ENCODE assay signal across 13 cellular contexts in the genomic region with DNA sequence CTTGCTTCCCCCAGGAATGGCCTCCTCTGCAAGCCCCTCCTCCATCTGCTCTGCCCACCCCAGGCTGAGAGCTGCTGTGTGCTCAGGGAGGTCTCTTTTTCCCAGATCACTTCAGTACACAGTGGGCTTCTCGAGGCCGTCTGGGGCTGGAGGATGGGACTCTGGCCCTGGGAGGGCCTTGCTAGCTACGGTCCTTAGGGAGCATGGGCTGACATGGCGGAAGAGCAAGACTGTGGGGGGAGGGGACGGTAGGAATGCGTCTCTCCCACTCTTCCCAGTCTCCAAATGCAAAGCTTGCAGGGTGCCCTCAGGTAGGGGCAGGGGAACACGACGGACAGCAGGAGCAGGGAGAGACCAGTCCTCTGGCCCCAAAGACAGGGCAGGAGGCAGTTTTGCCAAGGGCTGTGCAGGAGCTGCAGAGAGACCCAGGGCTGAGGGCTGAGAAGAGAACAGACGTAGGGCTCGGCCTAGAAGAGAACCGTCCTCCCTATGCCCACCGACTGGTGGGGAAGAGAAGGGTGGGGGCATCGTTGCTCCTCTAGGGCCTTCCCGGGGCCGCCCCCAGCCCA. TPM values are rescaled to one million over a fixed set of nuclear protein-coding genes. Genes with fewer than 3 reads are reported as not detected.
A peak's percentile ranks its signal among the peaks of the same experiment; 100 is the strongest.
DNase-seq lines count a peak whose midpoint lies in the region; ATAC-seq and TF ChIP-seq lines count a peak whose summit lies in the region.
"Not testable (repeated sequence)": the region's sequence is repeated elsewhere in the genome, so short reads cannot be mapped to it uniquely, and the experiment has no call there.
"Had no signal": no experiment of that assay in that cellular context is flagged by ENCODE, and none has a peak within 500 bp of the region (broad histone marks: within the 10 kb centered on the region; RNA-seq: fewer than 3 reads in every experiment).

No MANE protein-coding gene starts in this region.

- CTCF ChIA-PET in activated CD8-positive, alpha-beta T cell treated with anti-CD3 and anti-CD28 coated beads, Interleukin-2, amount 10 ng/mL, durations not matched to agents 7 days and 5 days (lab: Charles Lee) = not testable (repeated sequence)

- peak in 1 of 2 experiments; percentile 22 for DNase-seq in HAP-1 (ENCODE audit: low spot score in 2 of 2)
- not testable (repeated sequence) for DNase-seq in activated CD8-positive, alpha-beta T cell treated with anti-CD3 and anti-CD28 coated beads, Interleukin-2, amount 10 ng/mL, durations not matched to agents 7 days and 5 days; brain microvascular endothelial cell; esophagus squamous epithelium (lab: John Stamatoyannopoulos, UW); skeletal muscle cell (ENCODE audit: low read depth); uterus

- ATAC-seq in activated CD8-positive, alpha-beta T cell treated with anti-CD3 and anti-CD28 coated beads, Interleukin-2, amount 10 ng/mL, durations not matched to agents 7 days and 5 days = not testable (repeated sequence)

- not testable (repeated sequence) for H3K36me3 Mint-ChIP-seq in activated CD8-positive, alpha-beta T cell treated with anti-CD3 and anti-CD28 coated beads, Interleukin-2, amount 10 ng/mL, durations not matched to agents 7 days and 5 days (ENCODE audit: low read depth); nephron (ENCODE audit: low read depth)

- peak overlapping the region; percentile 59; the same call in 1 of the 2 replicates for H3K9ac ChIP-seq in iPS-20b (ENCODE audit: low read depth, low read length)

- TF ChIP-seq CTCF in brain microvascular endothelial cell (IDR thresholded peaks at IDR 0.05; ENCODE audit: low read depth, low read length, missing control alignments); esophagus squamous epithelium (IDR thresholded peaks at IDR 0.05); nephron (IDR thresholded peaks at IDR 0.05; ENCODE audit: unreplicated experiment in 3 of 3); uterus (IDR thresholded peaks at IDR 0.05): not testable (repeated sequence)

- intact Hi-C loops in esophagus squamous epithelium (cut with DNase I); uterus (cut with DNase I; ENCODE audit: low total_unique reads): not testable (repeated sequence)

- TF ChIP-seq POLR2A in esophagus squamous epithelium (IDR thresholded peaks at IDR 0.05); uterus (IDR thresholded peaks at IDR 0.05): not testable (repeated sequence)

- H3K27me3 ChIP-seq in HAP-1 (ENCODE audit: low read depth) = peaks cover 18% of the 10 kb centered on the region
- H3K27me3 ChIP-seq in brain microvascular endothelial cell (replicated peaks); esophagus squamous epithelium; iPS-20b (ENCODE audit: insufficient read depth, low read length); uterus: not testable (repeated sequence)

- not testable (repeated sequence) for H3K27ac Mint-ChIP-seq in activated CD8-positive, alpha-beta T cell treated with anti-CD3 and anti-CD28 coated beads, Interleukin-2, amount 10 ng/mL, durations not matched to agents 7 days and 5 days
- peak overlapping the region; percentile 74 to 95 (median 89) for H3K27ac Mint-ChIP-seq in nephron

- in situ Hi-C loops in HAP-1 (cut with MboI; ENCODE audit: low sequenced_read_pairs); brain microvascular endothelial cell (cut with HindIII; ENCODE audit: low pct_ligation_motif_present, low sequenced_read_pairs): not testable (repeated sequence)

- WGBS in esophagus squamous epithelium, 2 donors = no CpG with 5 or more reads among the region's 15 CpGs

- not testable (repeated sequence) for H3K9me3 Mint-ChIP-seq in activated CD8-positive, alpha-beta T cell treated with anti-CD3 and anti-CD28 coated beads, Interleukin-2, amount 10 ng/mL, durations not matched to agents 7 days and 5 days (ENCODE audit: insufficient read depth)
- peaks cover 11% of the 10 kb centered on the region for H3K9me3 Mint-ChIP-seq in nephron

- peak overlapping the region; percentile 46 for H3K4me3 ChIP-seq in HAP-1
- H3K4me3 ChIP-seq in brain microvascular endothelial cell (ENCODE audit: low read depth, low read length) = peak overlapping the region; percentile 57
- peak overlapping the region; percentile 52 to 72 (median 62) for H3K4me3 ChIP-seq in esophagus squamous epithelium
- peak overlapping the region; percentile 67 for H3K4me3 ChIP-seq in iPS-20b (ENCODE audit: low read length)
- peak overlapping the region; percentile 65 for H3K4me3 ChIP-seq in skeletal muscle cell (ENCODE audit: low read depth, low read length)
- peak overlapping the region; percentile 36 to 65 for H3K4me3 ChIP-seq in uterus

- H3K4me1 ChIP-seq in HAP-1; iPS-20b (ENCODE audit: insufficient read depth, low read length); uterus: not testable (repeated sequence)
- H3K4me1 ChIP-seq in esophagus squamous epithelium = peaks cover 0 to 14% (median 6%) of the 10 kb centered on the region in 3 donors

- not testable (repeated sequence) for H3K9me3 ChIP-seq in HAP-1; esophagus squamous epithelium; iPS-20b (ENCODE audit: insufficient read depth, low read depth, low read length); uterus

- peak overlapping the region; percentile 54 for H3K4me3 Mint-ChIP-seq in activated CD8-positive, alpha-beta T cell treated with anti-CD3 and anti-CD28 coated beads, Interleukin-2, amount 10 ng/mL, durations not matched to agents 7 days and 5 days
- H3K4me3 Mint-ChIP-seq in nephron = peak overlapping the region; percentile 89 to 95 (median 92)

- H3K27ac ChIP-seq in brain microvascular endothelial cell; iPS-20b (ENCODE audit: low read length); uterus: not testable (repeated sequence)
- peak overlapping the region in 2 of 4 donors; percentile 57 to 72 for H3K27ac ChIP-seq in esophagus squamous epithelium

- H3K36me3 ChIP-seq in HAP-1 (replicated peaks); brain microvascular endothelial cell (replicated peaks); esophagus squamous epithelium; iPS-20b (ENCODE audit: insufficient read depth, low read depth, low read length); uterus: not testable (repeated sequence)

- H3K27me3 Mint-ChIP-seq in activated CD8-positive, alpha-beta T cell treated with anti-CD3 and anti-CD28 coated beads, Interleukin-2, amount 10 ng/mL, durations not matched to agents 7 days and 5 days (ENCODE audit: low read depth) = peaks cover 24% of the 10 kb centered on the region
- H3K27me3 Mint-ChIP-seq in nephron (ENCODE audit: low read depth) = peaks cover 13% of the 10 kb centered on the region

- POLR2A ChIA-PET in activated CD8-positive, alpha-beta T cell treated with anti-CD3 and anti-CD28 coated beads, Interleukin-2, amount 10 ng/mL, durations not matched to agents 7 days and 5 days (lab: Charles Lee) = not testable (repeated sequence)

- not testable (repeated sequence) for H3K4me1 Mint-ChIP-seq in activated CD8-positive, alpha-beta T cell treated with anti-CD3 and anti-CD28 coated beads, Interleukin-2, amount 10 ng/mL, durations not matched to agents 7 days and 5 days (ENCODE audit: low read depth); nephron

RNA-seq across cellular contexts. Expression of a gene that starts 1.3 kb away (rescaled TPM):
- not detected for total RNA-seq in activated CD8-positive, alpha-beta T cell treated with anti-CD3 and anti-CD28 coated beads, Interleukin-2, amount 10 ng/mL, durations not matched to agents 7 days and 5 days
- 1 to 10 TPM in 3 of 4 donors, under 1 TPM in 1; 0.57 to 1.9 (median 1.5) TPM for total RNA-seq in esophagus squamous epithelium
- total RNA-seq in uterus = 1 to 10 TPM in 2 of 4 donors, under 1 TPM in 1, not detected in 1; 0.88 to 6.2 (median 3.7) TPM
- total RNA-seq: GM12878, GM23248, HT-29 had no signal

RNA-seq across cellular contexts. Expression of a gene that starts 23.1 kb away (rescaled TPM):
- total RNA-seq in activated CD8-positive, alpha-beta T cell treated with anti-CD3 and anti-CD28 coated beads, Interleukin-2, amount 10 ng/mL, durations not matched to agents 7 days and 5 days = not detected
- total RNA-seq in esophagus squamous epithelium = not detected
- not detected for total RNA-seq in uterus
- total RNA-seq: CD4-positive, alpha-beta memory T cell; GM12878; GM23248; HT-29; mucosa of gallbladder had no signal

RNA-seq across cellular contexts. Expression of a gene that starts 45.3 kb away (rescaled TPM):
- 10 to 100 TPM; 12.9 to 13.6 TPM for total RNA-seq in activated CD8-positive, alpha-beta T cell treated with anti-CD3 and anti-CD28 coated beads, Interleukin-2, amount 10 ng/mL, durations not matched to agents 7 days and 5 days
- 10 to 100 TPM; 18.2 to 24.7 (median 22.0) TPM for total RNA-seq in esophagus squamous epithelium
- total RNA-seq in uterus = 10 to 100 TPM in 3 of 4 donors, 1 to 10 TPM in 1; 3.2 to 52.4 (median 38.6) TPM
